In the genomic region with DNA sequence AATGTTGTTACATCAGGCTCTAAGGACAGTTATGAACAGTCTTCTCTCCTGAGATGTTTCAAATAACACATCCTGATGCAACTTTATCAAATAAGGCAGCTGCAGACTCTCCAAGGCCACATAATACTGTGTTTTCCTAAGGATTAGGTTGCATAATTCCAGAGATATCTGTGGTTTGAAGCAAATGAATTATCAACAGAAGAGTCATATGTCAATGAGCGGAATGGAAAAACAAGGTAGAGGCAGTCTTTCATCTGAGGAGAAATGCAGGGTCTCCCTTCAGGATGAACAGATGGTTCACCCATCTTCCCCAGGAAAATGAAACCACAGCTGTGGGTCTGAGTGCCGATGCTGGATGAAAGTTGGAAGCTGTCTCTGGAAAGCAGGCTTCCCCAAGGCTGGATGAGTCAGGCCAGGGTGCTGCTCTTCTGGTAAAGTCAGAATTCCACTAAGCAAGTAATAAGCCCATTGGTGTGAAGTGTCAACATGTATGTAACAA, we compare ENCODE assay signal across 12 cellular contexts. TPM values are rescaled to one million over a fixed set of nuclear protein-coding genes. Genes with fewer than 3 reads are reported as not detected.
DNase-seq lines count a peak whose midpoint lies in the region; ATAC-seq and TF ChIP-seq lines count a peak whose summit lies in the region.
"Had no signal": no experiment of that assay in that cellular context is flagged by ENCODE, and none has a peak within 500 bp of the region (broad histone marks: within the 10 kb centered on the region; RNA-seq: fewer than 3 reads in every experiment).

No MANE protein-coding gene starts in this region.

- peaks cover 25% of the 10 kb centered on the region for H3K36me3 Mint-ChIP-seq in activated T-helper 2 cell treated with anti-CD3 and anti-CD28 coated beads, Interferon-gamma antibody, Interleukin-2, Interleukin-4, amounts not matched to agents 10 μg/mL and 5 μg/mL and 100 μg/mL, durations not matched to agents 14 hours and 24 hours and 36 hours (ENCODE audit: low read depth)

- TF ChIP-seq POLR2A in heart left ventricle (IDR thresholded peaks at IDR 0.05) (no peak), upper lobe of left lung (IDR thresholded peaks at IDR 0.05) (no peak)

- no peak overlapping the region for H3K27ac Mint-ChIP-seq in activated T-helper 2 cell treated with anti-CD3 and anti-CD28 coated beads, Interferon-gamma antibody, Interleukin-2, Interleukin-4, amounts not matched to agents 10 μg/mL and 5 μg/mL and 100 μg/mL, durations not matched to agents 14 hours and 24 hours and 36 hours

- H2AFZ ChIP-seq in fibroblast of lung (ENCODE audit: low read length), result no peak overlapping the region

- no peaks in the 10 kb centered on the region for H4K20me1 ChIP-seq in fibroblast of lung (ENCODE audit: control insufficient read depth, extremely low read depth, insufficient read depth, low read length)

- intact Hi-C loops in heart left ventricle (cut with DNase I), result no loop called here
- intact Hi-C loops in activated T-helper 2 cell treated with anti-CD3 and anti-CD28 coated beads, Interferon-gamma antibody, Interleukin-2, Interleukin-4, amounts not matched to agents 10 μg/mL and 5 μg/mL and 100 μg/mL, durations not matched to agents 14 hours and 24 hours and 36 hours (cut with micrococcal nuclease), result no loop called here
- intact Hi-C loops in dorsolateral prefrontal cortex (cut with DNase I), result no loop called here

- POLR2A ChIA-PET in RWPE1 (lab: Yijun Ruan, JAX; ENCODE audit: low non-redundant PET), result no interaction called here

- peaks cover 0 to 13% (median 3%) of the 10 kb centered on the region in 9 donors for H3K36me3 ChIP-seq in heart left ventricle
- H3K36me3 ChIP-seq in right atrium auricular region, result no peaks in the 10 kb centered on the region
- no peaks in the 10 kb centered on the region for H3K36me3 ChIP-seq in fibroblast of lung (ENCODE audit: control insufficient read depth, insufficient read depth, low read length)
- H3K36me3 ChIP-seq in upper lobe of left lung, result no peaks in the 10 kb centered on the region

- no peaks in the 10 kb centered on the region for H3K79me2 ChIP-seq in fibroblast of lung (ENCODE audit: control insufficient read depth, insufficient read depth, low read length)

- H3K9me3 ChIP-seq in heart left ventricle (peaks cover 0 to 12% (median 2%) of the 10 kb centered on the region in 12 donors), right atrium auricular region (peaks cover 0 to 11% of the 10 kb centered on the region in 2 donors), fibroblast of lung (ENCODE audit: control insufficient read depth, insufficient read depth, low read depth, low read length) (no peaks in the 10 kb centered on the region), upper lobe of left lung (no peaks in the 10 kb centered on the region)

- H3K9me3 Mint-ChIP-seq in activated T-helper 2 cell treated with anti-CD3 and anti-CD28 coated beads, Interferon-gamma antibody, Interleukin-2, Interleukin-4, amounts not matched to agents 10 μg/mL and 5 μg/mL and 100 μg/mL, durations not matched to agents 14 hours and 24 hours and 36 hours, result peaks cover 13% of the 10 kb centered on the region

- no peaks in the 10 kb centered on the region for H3K27me3 ChIP-seq in heart left ventricle
- no peaks in the 10 kb centered on the region for H3K27me3 ChIP-seq in right atrium auricular region
- H3K27me3 ChIP-seq in fibroblast of lung (ENCODE audit: control insufficient read depth, insufficient read depth, low read length), result no peaks in the 10 kb centered on the region
- H3K27me3 ChIP-seq in upper lobe of left lung, result no peaks in the 10 kb centered on the region
- H3K27me3 ChIP-seq in dorsolateral prefrontal cortex, result no peaks in the 10 kb centered on the region

- TF ChIP-seq CTCF in heart left ventricle (IDR thresholded peaks at IDR 0.05) (no peak), right atrium auricular region (IDR thresholded peaks at IDR 0.05) (no peak), RWPE1 (conservative IDR thresholded peaks at IDR 0.05; ENCODE audit: low read depth) (no peak), fibroblast of lung (conservative IDR thresholded peaks at IDR 0.05 in 1 of 2, IDR thresholded peaks at IDR 0.05 in 1 of 2; ENCODE audit: low read depth in 1 of 2, low read length in 2 of 2) (no peak), upper lobe of left lung (IDR thresholded peaks at IDR 0.05) (no peak), dorsolateral prefrontal cortex (IDR thresholded peaks at IDR 0.05 in 54 of 56, conservative IDR thresholded peaks at IDR 0.05 in 2 of 56; ENCODE audit: low read depth in 1 of 56, partially characterized antibody in 56 of 56) (no peak)

- CTCF ChIA-PET in RWPE1 (lab: Yijun Ruan, JAX), result interaction anchor here (0.6 kb wide), 1 partner anchor 11 kb away, joined by 5 read pairs; no protein-coding TSS in a partner anchor

- ATAC-seq in heart left ventricle (peak in 3 of 4 donors; percentile 36 to 42 (median 41)), upper lobe of left lung (ENCODE audit: low FRiP score in 2 of 2) (peak; percentile 34 to 76)

- no peak for DNase-seq in heart left ventricle
- no peak for DNase-seq in right atrium auricular region (ENCODE audit: low spot score)
- peak; percentile 66 for DNase-seq in RWPE1 (ENCODE audit: low spot score)
- DNase-seq in fibroblast of lung (ENCODE audit: low read depth in 2 of 2), result peak; percentile 74 to 96
- DNase-seq in upper lobe of left lung, result no peak
- DNase-seq in activated T-helper 2 cell treated with anti-CD3 and anti-CD28 coated beads, Interferon-gamma antibody, Interleukin-2, Interleukin-4, amounts not matched to agents 10 μg/mL and 5 μg/mL and 100 μg/mL, durations not matched to agents 14 hours and 24 hours and 36 hours (ENCODE audit: low spot score), result no peak
- DNase-seq in HUDEP-2 (lab: John Stamatoyannopoulos, UW; ENCODE audit: unreplicated experiment in 76 of 76), result no peak
- no peak for DNase-seq in dorsolateral prefrontal cortex
- DNase-seq: MM.1S had no signal

- peak overlapping the region in 2 of 12 donors; percentile 5 to 26 for H3K4me3 ChIP-seq in heart left ventricle
- no peak overlapping the region for H3K4me3 ChIP-seq in right atrium auricular region
- peak overlapping the region in 1 of 4 experiments; percentile 10 for H3K4me3 ChIP-seq in fibroblast of lung (replicated peaks in 1 of 4; ENCODE audit: control extremely low read depth in 1 of 4, insufficient read depth in 1 of 4, low read depth in 3 of 4, low read length in 4 of 4)
- no peak overlapping the region for H3K4me3 ChIP-seq in upper lobe of left lung
- H3K4me3 ChIP-seq in dorsolateral prefrontal cortex, result no peak overlapping the region

- H3K4me1 ChIP-seq in heart left ventricle, result no peaks in the 10 kb centered on the region
- no peaks in the 10 kb centered on the region for H3K4me1 ChIP-seq in right atrium auricular region
- no peaks in the 10 kb centered on the region for H3K4me1 ChIP-seq in fibroblast of lung (ENCODE audit: control insufficient read depth, extremely low read depth, insufficient read depth, low read length)
- no peaks in the 10 kb centered on the region for H3K4me1 ChIP-seq in upper lobe of left lung

- H3K27me3 Mint-ChIP-seq in activated T-helper 2 cell treated with anti-CD3 and anti-CD28 coated beads, Interferon-gamma antibody, Interleukin-2, Interleukin-4, amounts not matched to agents 10 μg/mL and 5 μg/mL and 100 μg/mL, durations not matched to agents 14 hours and 24 hours and 36 hours (ENCODE audit: low read depth), result no peaks in the 10 kb centered on the region

- no peaks in the 10 kb centered on the region for H3K4me1 Mint-ChIP-seq in activated T-helper 2 cell treated with anti-CD3 and anti-CD28 coated beads, Interferon-gamma antibody, Interleukin-2, Interleukin-4, amounts not matched to agents 10 μg/mL and 5 μg/mL and 100 μg/mL, durations not matched to agents 14 hours and 24 hours and 36 hours (ENCODE audit: low read depth)

- peak overlapping the region in 1 of 12 donors; percentile 43 for H3K27ac ChIP-seq in heart left ventricle
- H3K27ac ChIP-seq in right atrium auricular region, result no peak overlapping the region
- no peak overlapping the region; the same call in 1 of the 2 replicates for H3K27ac ChIP-seq in RWPE1
- H3K27ac ChIP-seq in fibroblast of lung (ENCODE audit: insufficient read depth, low read length), result no peak overlapping the region
- no peak overlapping the region for H3K27ac ChIP-seq in upper lobe of left lung
- H3K27ac ChIP-seq in dorsolateral prefrontal cortex, result no peak overlapping the region

- H3K9ac ChIP-seq in fibroblast of lung (ENCODE audit: insufficient read depth, low read length), result no peak overlapping the region

- WGBS in heart left ventricle, 4 donors, result 84 to 95% (median 93%) methylated on average over 2 of the region's 2 CpGs
- WGBS in upper lobe of left lung, 2 donors, result 81 to 98% methylated on average over 2 of the region's 2 CpGs

- H3K4me2 ChIP-seq in fibroblast of lung (ENCODE audit: extremely low read depth, insufficient read depth, low read length), result no peak overlapping the region

- no peak for TF ChIP-seq EP300 in upper lobe of left lung (IDR thresholded peaks at IDR 0.05)

- no peak overlapping the region for H3K4me3 Mint-ChIP-seq in activated T-helper 2 cell treated with anti-CD3 and anti-CD28 coated beads, Interferon-gamma antibody, Interleukin-2, Interleukin-4, amounts not matched to agents 10 μg/mL and 5 μg/mL and 100 μg/mL, durations not matched to agents 14 hours and 24 hours and 36 hours (ENCODE audit: low read depth)

RNA-seq across cellular contexts. Expression of gene LYG1, which starts 22.2 kb away (rescaled TPM):
- total RNA-seq in heart left ventricle, result under 1 TPM in 6 of 9 donors, not detected in 3; 0.29 to 0.64 (median 0.47) TPM
- polyA plus RNA-seq in heart left ventricle, result 1 to 10 TPM in 1 of 2 donors, under 1 TPM in 1; 0.80 to 1.2 TPM
- total RNA-seq in right atrium auricular region, result under 1 TPM in 1 of 2 donors, not detected in 1; 0.75 TPM
- 0.26 and 0.50 TPM in 2 replicates for total RNA-seq in fibroblast of lung
- polyA plus RNA-seq in fibroblast of lung, result 0.34 and 0.44 TPM in 2 replicates
- 0.27 and 0.31 TPM in 2 replicates for polyA plus RNA-seq in fibroblast of lung (2012)
- not detected in 2 replicates for polyA minus RNA-seq in fibroblast of lung (ENCODE audit: low replicate concordance)
- total RNA-seq in upper lobe of left lung, result 1 to 10 TPM in 2 of 6 donors, under 1 TPM in 2, not detected in 2; 0.49 to 2.1 (median 1.1) TPM
- total RNA-seq in activated T-helper 2 cell treated with anti-CD3 and anti-CD28 coated beads, Interferon-gamma antibody, Interleukin-2, Interleukin-4, amounts not matched to agents 10 μg/mL and 5 μg/mL and 100 μg/mL, durations not matched to agents 14 hours and 24 hours and 36 hours, result 2.0 and 2.2 TPM in 2 replicates
- 1 to 10 TPM in 94 of 120 experiments, under 1 TPM in 18, not detected in 8; 0.44 to 5.0 (median 1.8) TPM for total RNA-seq in dorsolateral prefrontal cortex

RNA-seq across cellular contexts. Expression of gene LYG2, which starts 23.4 kb away (rescaled TPM):
- total RNA-seq in heart left ventricle (not detected), right atrium auricular region (not detected), fibroblast of lung (not detected in 2 replicates), upper lobe of left lung (not detected), dorsolateral prefrontal cortex (under 1 TPM in 4 of 120 experiments, not detected in 116; 0.54 to 0.96 (median 0.85) TPM)
- polyA plus RNA-seq in heart left ventricle (not detected), fibroblast of lung (not detected in 2 replicates)
- not detected in 2 replicates for polyA plus RNA-seq in fibroblast of lung (2012)
- not detected in 2 replicates for polyA minus RNA-seq in fibroblast of lung (ENCODE audit: low replicate concordance)
- total RNA-seq in activated T-helper 2 cell treated with anti-CD3 and anti-CD28 coated beads, Interferon-gamma antibody, Interleukin-2, Interleukin-4, amounts not matched to agents 10 μg/mL and 5 μg/mL and 100 μg/mL, durations not matched to agents 14 hours and 24 hours and 36 hours, result not detected in 2 replicates
- total RNA-seq: A673, endothelial cell of umbilical vein, skeletal muscle tissue had no signal
- polyA plus RNA-seq: endothelial cell of umbilical vein had no signal

RNA-seq across cellular contexts. Expression of gene TXNDC9, which starts 57.3 kb away (rescaled TPM):
- total RNA-seq in heart left ventricle (10 to 100 TPM; 19.4 to 34.3 (median 22.7) TPM), right atrium auricular region (10 to 100 TPM; 21.4 to 28.9 TPM), fibroblast of lung (44.2 and 46.7 TPM in 2 replicates), upper lobe of left lung (10 to 100 TPM; 20.2 to 61.0 (median 26.9) TPM), dorsolateral prefrontal cortex (10 to 100 TPM; 11.4 to 27.7 (median 19.4) TPM)
- polyA plus RNA-seq in heart left ventricle (10 to 100 TPM; 15.8 to 37.5 TPM), fibroblast of lung (59.0 and 65.0 TPM in 2 replicates)
- 40.8 and 41.2 TPM in 2 replicates for polyA plus RNA-seq in fibroblast of lung (2012)
- polyA minus RNA-seq in fibroblast of lung (ENCODE audit: low replicate concordance), result 1.6 and 5.4 TPM in 2 replicates
- total RNA-seq in activated T-helper 2 cell treated with anti-CD3 and anti-CD28 coated beads, Interferon-gamma antibody, Interleukin-2, Interleukin-4, amounts not matched to agents 10 μg/mL and 5 μg/mL and 100 μg/mL, durations not matched to agents 14 hours and 24 hours and 36 hours, result 36.2 and 37.0 TPM in 2 replicates

RNA-seq across cellular contexts. Expression of gene EIF5B, which starts 58.3 kb away (rescaled TPM):
- 100 to 1,000 TPM in 2 of 9 donors, 10 to 100 TPM in 7; 56.1 to 165 (median 86.8) TPM for total RNA-seq in heart left ventricle
- polyA plus RNA-seq in heart left ventricle, result 100 to 1,000 TPM; 109 to 115 TPM
- total RNA-seq in right atrium auricular region, result 10 to 100 TPM; 50.7 to 81.0 TPM
- total RNA-seq in fibroblast of lung, result 18.5 and 22.8 TPM in 2 replicates
- polyA plus RNA-seq in fibroblast of lung, result 7.4 and 9.7 TPM in 2 replicates
- polyA plus RNA-seq in fibroblast of lung (2012), result 61.9 and 64.4 TPM in 2 replicates
- 2.1 and 29.9 TPM in 2 replicates for polyA minus RNA-seq in fibroblast of lung (ENCODE audit: low replicate concordance)
- total RNA-seq in upper lobe of left lung, result 10 to 100 TPM; 19.9 to 39.0 (median 28.7) TPM
- 76.3 and 81.0 TPM in 2 replicates for total RNA-seq in activated T-helper 2 cell treated with anti-CD3 and anti-CD28 coated beads, Interferon-gamma antibody, Interleukin-2, Interleukin-4, amounts not matched to agents 10 μg/mL and 5 μg/mL and 100 μg/mL, durations not matched to agents 14 hours and 24 hours and 36 hours
- 10 to 100 TPM; 23.5 to 41.3 (median 31.9) TPM for total RNA-seq in dorsolateral prefrontal cortex

Comparison
In these comparisons a context has a peak if more than half of its experiments do, and no peak if none do; other contexts are left out.
1. DNase-seq: peak in RWPE1 (single experiment) and fibroblast of lung (2 of 2); none in heart left ventricle (0 of 5), right atrium auricular region (single experiment), upper lobe of left lung (0 of 2), activated T-helper 2 cell treated with anti-CD3 and anti-CD28 coated beads, Interferon-gamma antibody, Interleukin-2, Interleukin-4, amounts not matched to agents 10 μg/mL and 5 μg/mL and 100 μg/mL, durations not matched to agents 14 hours and 24 hours and 36 hours (single experiment), HUDEP-2 (0 of 76) and dorsolateral prefrontal cortex (0 of 10).